In genomic region chr16:3674513-3675295, GRCh38 we compare ENCODE assay signal across 1 cellular context.
TF ChIP-seq lines count a peak whose summit lies in the region.

No MANE protein-coding gene starts in this region.

TF ChIP-seq in H1, 55 proteins besides CTCF, POLR2A, EP300 and RAD21:
- TF ChIP-seq KDM1A (IDR thresholded peaks at IDR 0.05; ENCODE audit: borderline replicate concordance, low read length) (no peak), TAF1 (IDR thresholded peaks at IDR 0.05; ENCODE audit: low read depth, low read length) (no peak), TAF7 (optimal IDR thresholded peaks at IDR 0.05; ENCODE audit: borderline replicate concordance, low read depth, low read length) (no peak), KDM4A (IDR thresholded peaks at IDR 0.05; ENCODE audit: low read depth, low read length, severe bottlenecking) (no peak), HDAC6 (IDR thresholded peaks at IDR 0.05; ENCODE audit: low read depth, low read length) (no peak), ZNF274 (IDR thresholded peaks at IDR 0.05; ENCODE audit: borderline replicate concordance, extremely low read depth, low read length) (no peak), GABPA (IDR thresholded peaks at IDR 0.05; ENCODE audit: borderline replicate concordance, insufficient read depth, low read length) (no peak), POLR2AphosphoS5 (IDR thresholded peaks at IDR 0.05; ENCODE audit: low read depth, low read length) (no peak), CREB1 (IDR thresholded peaks at IDR 0.05) (no peak), EZH2 (IDR thresholded peaks at IDR 0.05; ENCODE audit: low read depth, low read length, severe bottlenecking) (no peak), JUND (IDR thresholded peaks at IDR 0.05; ENCODE audit: low read length) (no peak), ATF3 (IDR thresholded peaks at IDR 0.05; ENCODE audit: insufficient read depth, low read depth, low read length) (no peak)
